19 cellular contexts compared by ENCODE assay signal in the genomic region with DNA sequence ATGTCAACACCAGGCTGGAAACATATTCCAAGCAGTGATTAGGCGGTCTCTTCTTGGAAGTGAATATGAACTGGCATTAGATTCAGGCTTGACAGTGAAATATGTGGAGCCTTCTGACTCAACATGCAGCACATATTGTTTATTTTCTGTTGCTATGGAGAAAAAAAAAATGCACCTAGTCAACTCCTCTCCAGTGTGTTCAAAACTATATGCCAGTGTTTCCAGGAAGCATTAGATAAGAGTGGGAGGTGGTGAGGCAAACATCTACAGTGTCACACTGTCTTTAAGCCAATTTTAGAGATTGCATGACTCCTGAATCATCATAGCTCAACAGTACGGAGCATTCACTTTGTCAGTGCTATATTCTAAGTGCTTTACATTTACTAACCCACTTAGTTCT.
DNase-seq lines count a peak whose midpoint lies in the region; ATAC-seq, FAIRE-seq and TF ChIP-seq lines count a peak whose summit lies in the region.
"Had no signal": no experiment of that assay in that cellular context is flagged by ENCODE, and none has a peak within 500 bp of the region (broad histone marks: within the 10 kb centered on the region; RNA-seq: fewer than 3 reads in every experiment).

No MANE protein-coding gene starts in this region.

- DNase-seq in Right ventricle myocardium superior (no peak), cardiac septum (ENCODE audit: low spot score) (no peak), RWPE2 (ENCODE audit: low spot score) (no peak), inferior parietal cortex (ENCODE audit: extremely low spot score) (peak; percentile 43), urothelium cell line (ENCODE audit: low spot score) (peak; percentile 6), sigmoid colon (no peak)
- no peak for DNase-seq in stimulated activated naive CD8-positive, alpha-beta T cell treated with anti-CD3 and anti-CD28 coated beads, Interleukin-15, Interleukin-2, amounts not matched to agents 100 U/mL and 50 U/mL, for 24 hours
- no peak for DNase-seq in activated naive CD4-positive, alpha-beta T cell treated with Interleukin-2 at 50 U/mL for 16 hours
- DNase-seq: activated CD4-positive, alpha-beta T cell treated with anti-CD3 and anti-CD28 coated beads for 1 hour; dermis blood vessel endothelial cell; IMR-90; kidney glomerular epithelial cell; NCI-H526 treated with DMSO at 0.1 percent for 48 hours had no signal

- H3K4me3 ChIP-seq in RWPE2 (ENCODE audit: severe bottlenecking) (no peak overlapping the region), sigmoid colon (no peak overlapping the region)
- H3K4me3 ChIP-seq: cardiac muscle cell, HAP-1, neural progenitor cell, SK-N-MC had no signal

- TF ChIP-seq CTCF in RWPE2 (IDR thresholded peaks at IDR 0.05; ENCODE audit: poor library complexity, severe bottlenecking): no peak
- no peak for TF ChIP-seq CTCF in sigmoid colon (IDR thresholded peaks at IDR 0.05)

- H3K4me1 ChIP-seq in RWPE2 (ENCODE audit: insufficient read depth, poor library complexity, severe bottlenecking) (no peaks in the 10 kb centered on the region), sigmoid colon (no peaks in the 10 kb centered on the region)
- H3K4me1 ChIP-seq: HAP-1, neural progenitor cell had no signal

- intact Hi-C loops in Right ventricle myocardium superior (cut with DNase I) (no loop called here), cardiac septum (cut with DNase I) (no loop called here), sigmoid colon (cut with DNase I) (no loop called here)

- ATAC-seq in Right ventricle myocardium superior (ENCODE audit: poor library complexity) (peak; percentile 89), RWPE2 (ENCODE audit: low read depth) (peak; percentile 82)
- ATAC-seq in stimulated activated naive CD8-positive, alpha-beta T cell treated with anti-CD3 and anti-CD28 coated beads, Interleukin-15, Interleukin-2, amounts not matched to agents 100 U/mL and 50 U/mL, for 24 hours: no peak

- no peaks in the 10 kb centered on the region for H3K9me3 ChIP-seq in RWPE2 (ENCODE audit: severe bottlenecking)
- no peaks in the 10 kb centered on the region for H3K9me3 ChIP-seq in sigmoid colon

- 64 to 81% methylated on average over 2 of the region's 2 CpGs for WGBS in sigmoid colon, 2 donors

- H3K27me3 ChIP-seq in RWPE2 (ENCODE audit: insufficient read depth, poor library complexity, severe bottlenecking): no peaks in the 10 kb centered on the region
- H3K27me3 ChIP-seq in sigmoid colon: no peaks in the 10 kb centered on the region
- H3K27me3 ChIP-seq: cardiac muscle cell, neural progenitor cell had no signal

- no peaks in the 10 kb centered on the region for H3K36me3 ChIP-seq in RWPE2 (ENCODE audit: low read depth)
- H3K36me3 ChIP-seq in sigmoid colon: no peaks in the 10 kb centered on the region
- H3K36me3 ChIP-seq: cardiac muscle cell, HAP-1, neural progenitor cell had no signal

- no peak for TF ChIP-seq EP300 in sigmoid colon (IDR thresholded peaks at IDR 0.05)

- no peak for TF ChIP-seq POLR2A in sigmoid colon (IDR thresholded peaks at IDR 0.05)

- no peak for FAIRE-seq in urothelium cell line (lab: Jason Lieb, UNC)
- FAIRE-seq: endothelial cell of umbilical vein had no signal

- no peak overlapping the region for H3K27ac ChIP-seq in RWPE2 (ENCODE audit: poor library complexity, severe bottlenecking)
- peak overlapping the region in 1 of 4 donors; percentile 7 for H3K27ac ChIP-seq in sigmoid colon
- H3K27ac ChIP-seq: C4-2B, cardiac muscle cell, neural progenitor cell, SK-N-MC had no signal

Comparison
In these comparisons a context has a peak if more than half of its experiments do, and no peak if none do; other contexts are left out.
1. DNase-seq: peak in inferior parietal cortex (single experiment) and urothelium cell line (single experiment); none in Right ventricle myocardium superior (single experiment), cardiac septum (single experiment), RWPE2 (single experiment), stimulated activated naive CD8-positive, alpha-beta T cell treated with anti-CD3 and anti-CD28 coated beads, Interleukin-15, Interleukin-2, amounts not matched to agents 100 U/mL and 50 U/mL, for 24 hours (single experiment), activated naive CD4-positive, alpha-beta T cell treated with Interleukin-2 at 50 U/mL for 16 hours (single experiment) and sigmoid colon (single experiment).